ENCODE assay signal across 16 cellular contexts in the genomic region with DNA sequence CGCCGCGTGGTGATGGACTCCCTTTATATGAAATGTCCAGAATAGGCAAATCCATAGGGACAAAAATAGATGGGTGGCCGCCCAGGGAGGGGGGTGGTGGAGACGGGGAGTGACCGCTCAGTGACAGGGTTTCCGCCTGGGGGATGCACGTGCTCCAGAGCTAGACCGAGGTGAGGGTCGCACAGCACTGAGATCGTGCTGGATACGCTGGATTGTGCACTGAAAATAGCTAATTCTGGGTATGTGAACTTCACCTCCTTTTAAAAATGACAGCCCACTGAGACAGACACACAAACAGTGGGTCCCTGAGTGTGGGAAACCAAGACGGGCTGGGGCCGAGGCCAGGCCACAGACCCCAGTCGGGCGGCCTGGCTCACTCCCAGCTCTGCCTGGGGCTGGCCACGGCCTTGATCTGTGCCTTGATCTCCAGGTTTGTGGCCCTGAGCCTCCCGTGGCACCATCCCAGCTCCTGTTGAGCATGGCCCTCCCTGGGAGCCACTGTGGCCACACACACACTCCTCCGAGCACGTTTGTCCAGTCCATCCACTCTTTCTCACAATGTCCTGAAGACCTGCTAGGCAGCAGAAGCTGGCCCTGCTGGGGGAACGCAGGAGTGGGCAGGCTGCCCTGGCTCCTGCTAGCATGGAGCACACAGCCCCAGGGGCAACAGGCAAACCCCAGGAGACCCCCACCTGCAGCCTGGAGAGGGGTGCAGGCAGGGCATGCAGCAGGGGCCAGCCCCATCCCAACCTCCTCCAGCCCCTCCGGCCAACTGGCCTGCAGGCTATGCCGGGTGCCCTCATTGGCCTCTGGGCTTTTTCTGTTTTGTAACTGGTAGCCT. TPM values are rescaled to one million over a fixed set of nuclear protein-coding genes. Genes with fewer than 3 reads are reported as not detected.
DNase-seq lines count a peak whose midpoint lies in the region; ATAC-seq, FAIRE-seq and TF ChIP-seq lines count a peak whose summit lies in the region.
"Had no signal": no experiment of that assay in that cellular context is flagged by ENCODE, and none has a peak within 500 bp of the region (broad histone marks: within the 10 kb centered on the region; RNA-seq: fewer than 3 reads in every experiment).

No MANE protein-coding gene starts in this region.

- no peak overlapping the region for H2BK12ac ChIP-seq in trophoblast cell (ENCODE audit: low read length)

- no peak for ATAC-seq in SK-N-SH treated with all-trans-retinoic acid at 6 μM for 48 hours
- ATAC-seq in GM21526 (IDR thresholded peaks at IDR 0.05; ENCODE audit: low FRiP score, unreplicated experiment) = no peak

- H4K8ac ChIP-seq in trophoblast cell (ENCODE audit: low read depth, low read length) = no peak overlapping the region

- no peak overlapping the region for H3K27ac ChIP-seq in SK-N-SH (ENCODE audit: low read depth in 2 of 2, low read length in 1 of 2)
- no peak overlapping the region for H3K27ac ChIP-seq in hepatocyte
- H3K27ac ChIP-seq in trophoblast cell (ENCODE audit: low read depth, low read length) = no peak overlapping the region
- H3K27ac ChIP-seq: 22Rv1, dorsolateral prefrontal cortex, SJSA1 had no signal

- H4K20me1 ChIP-seq in SK-N-SH (ENCODE audit: insufficient read depth) (no peaks in the 10 kb centered on the region), hepatocyte (ENCODE audit: insufficient read depth, poor library complexity, severe bottlenecking) (no peaks in the 10 kb centered on the region)

- H3K18ac ChIP-seq in trophoblast cell (ENCODE audit: low read length) = no peak overlapping the region

- no peaks in the 10 kb centered on the region for H3K9me3 ChIP-seq in SK-N-SH
- no peaks in the 10 kb centered on the region for H3K9me3 ChIP-seq in hepatocyte (ENCODE audit: low read depth)
- peaks cover 9% of the 10 kb centered on the region for H3K9me3 ChIP-seq in trophoblast cell (ENCODE audit: insufficient read depth, low read depth, low read length)
- H3K9me3 ChIP-seq: SJSA1 had no signal

- no peak overlapping the region for H4K91ac ChIP-seq in trophoblast cell (ENCODE audit: low read depth, low read length)

- TF ChIP-seq RAD21 in SK-N-SH (IDR thresholded peaks at IDR 0.05; ENCODE audit: low read length) = no peak

- H2BK5ac ChIP-seq in trophoblast cell (ENCODE audit: low read depth, low read length, poor library complexity) = no peak overlapping the region

- no peak overlapping the region for H2BK120ac ChIP-seq in trophoblast cell (ENCODE audit: insufficient read depth, low read length, poor library complexity)

- in situ Hi-C loops in GM13976 (cut with MboI; ENCODE audit: low sequenced_read_pairs, unreplicated experiment) = no loop called here

- no peaks in the 10 kb centered on the region for H3K36me3 ChIP-seq in SK-N-SH (replicated peaks in 1 of 2; ENCODE audit: control insufficient read depth in 1 of 2, insufficient read depth in 2 of 2, low read length in 1 of 2)
- no peaks in the 10 kb centered on the region for H3K36me3 ChIP-seq in hepatocyte (replicated peaks; ENCODE audit: insufficient read depth, low read depth)
- H3K36me3 ChIP-seq in trophoblast cell (ENCODE audit: control insufficient read depth in 1 of 2, insufficient read depth in 2 of 2, low read length in 2 of 2) = no peaks in the 10 kb centered on the region
- H3K36me3 ChIP-seq: SJSA1 had no signal

- no peak overlapping the region for H3K23ac ChIP-seq in trophoblast cell (ENCODE audit: low read length)

- 68% methylated on average over 14 of the region's 23 CpGs for WGBS in SK-N-SH (ENCODE audit: low lambda C conversion rate)
- WGBS in hepatocyte (ENCODE audit: low lambda C conversion rate, missing lambda C conversion rate) = 88% methylated on average over 23 of the region's 23 CpGs
- WGBS in trophoblast cell (ENCODE audit: extremely low coverage, insufficient coverage, insufficient read length) = no CpG with 5 or more reads among the region's 23 CpGs

- H3K79me2 ChIP-seq in SK-N-SH (ENCODE audit: insufficient read depth) (no peaks in the 10 kb centered on the region), hepatocyte (no peaks in the 10 kb centered on the region), trophoblast cell (ENCODE audit: control insufficient read depth, insufficient read depth, low read length, poor library complexity) (no peaks in the 10 kb centered on the region)

- CTCF ChIA-PET in SK-N-SH (lab: Yijun Ruan, JAX) = interaction anchor here (0.8 to 2.8 kb wide), 3 partner anchors 14 to 208 kb away, joined by 3 to 12 read pairs (median 9); no protein-coding TSS in a partner anchor

- H3K4me2 ChIP-seq in SK-N-SH = no peak overlapping the region
- H3K4me2 ChIP-seq in hepatocyte = peak overlapping the region; percentile 41
- no peak overlapping the region for H3K4me2 ChIP-seq in trophoblast cell (ENCODE audit: low read length)

- H3K27me3 ChIP-seq in SK-N-SH (ENCODE audit: insufficient read depth) = no peaks in the 10 kb centered on the region
- no peaks in the 10 kb centered on the region for H3K27me3 ChIP-seq in hepatocyte
- no peaks in the 10 kb centered on the region for H3K27me3 ChIP-seq in trophoblast cell (ENCODE audit: insufficient read depth, low read length)

- no peak for TF ChIP-seq CTCF in SK-N-SH (IDR thresholded peaks at IDR 0.05)
- no peak for TF ChIP-seq CTCF in GM13976 (IDR thresholded peaks at IDR 0.05; ENCODE audit: borderline replicate concordance, control extremely low read depth, extremely low read depth, insufficient read depth, missing control alignments)
- TF ChIP-seq CTCF in hepatocyte (IDR thresholded peaks at IDR 0.05; ENCODE audit: poor library complexity) = no peak

- H3K4me3 ChIP-seq in SK-N-SH (ENCODE audit: low read depth in 2 of 2, low read length in 1 of 2) (no peak overlapping the region), hepatocyte (no peak overlapping the region), trophoblast cell (ENCODE audit: low read depth, low read length) (no peak overlapping the region)
- H3K4me3 ChIP-seq: dorsolateral prefrontal cortex, SJSA1 had no signal

- no peak overlapping the region for H3K4ac ChIP-seq in trophoblast cell (ENCODE audit: low read depth, low read length)

- TF ChIP-seq EP300 in SK-N-SH (IDR thresholded peaks at IDR 0.05; ENCODE audit: borderline replicate concordance in 1 of 2, low read depth in 1 of 2, low read length in 1 of 2) = no peak

- no peaks in the 10 kb centered on the region for H3K9me2 ChIP-seq in SK-N-SH
- no peaks in the 10 kb centered on the region for H3K9me2 ChIP-seq in hepatocyte (replicated peaks; ENCODE audit: insufficient read depth)

- H3K9ac ChIP-seq in SK-N-SH (no peak overlapping the region), trophoblast cell (ENCODE audit: low read length) (no peak overlapping the region)

- no peak overlapping the region for H4K12ac ChIP-seq in trophoblast cell (ENCODE audit: low read depth, low read length)

- DNase-seq in SK-N-SH = peak; percentile 65
- DNase-seq in GM13976 (ENCODE audit: low spot score) = peak; percentile 18
- no peak for DNase-seq in hepatocyte (ENCODE audit: low spot score)
- peak; percentile 82 to 93 for DNase-seq in trophoblast cell
- DNase-seq in GM19239 (ENCODE audit: insufficient read length, low spot score) = no peak
- DNase-seq in effector CD4-positive, alpha-beta T cell = no peak
- DNase-seq: NCI-H1092 treated with DMSO at 0.1 percent for 48 hours had no signal

- POLR2A ChIA-PET in SK-N-SH (lab: Yijun Ruan, JAX) = interaction anchor here (0.9 kb wide), 1 partner anchor 10 kb away, joined by 3 read pairs; no protein-coding TSS in a partner anchor

- H3K4me1 ChIP-seq in SK-N-SH (ENCODE audit: control insufficient read depth in 1 of 2, insufficient read depth in 2 of 2, low read depth in 1 of 2, low read length in 1 of 2) = peaks cover 0 to 21% of the 10 kb centered on the region in 2 experiments; a peak in 1 of 4 replicates
- peaks cover 38% of the 10 kb centered on the region for H3K4me1 ChIP-seq in hepatocyte (ENCODE audit: insufficient read depth)
- H3K4me1 ChIP-seq in trophoblast cell (ENCODE audit: control insufficient read depth in 1 of 2, insufficient read depth in 2 of 2, low read length in 2 of 2) = peaks cover 13% of the 10 kb centered on the region in 2 experiments
- H3K4me1 ChIP-seq: SJSA1 had no signal

- H2AFZ ChIP-seq in SK-N-SH (ENCODE audit: low read depth) (no peak overlapping the region), hepatocyte (no peak overlapping the region), trophoblast cell (ENCODE audit: insufficient read depth, low read length, poor library complexity) (no peak overlapping the region)

- H3F3A ChIP-seq in SK-N-SH (replicated peaks; ENCODE audit: insufficient read depth) = no peaks in the 10 kb centered on the region

- FAIRE-seq in GM19239 (lab: Jason Lieb, UNC) = no peak
- FAIRE-seq: astrocyte had no signal

- H2AK5ac ChIP-seq in trophoblast cell (ENCODE audit: low read length) = no peak overlapping the region

- H3K79me1 ChIP-seq in trophoblast cell (ENCODE audit: low read length) = peaks cover 3% of the 10 kb centered on the region

- no peak overlapping the region for H3K14ac ChIP-seq in trophoblast cell (ENCODE audit: low read length)

TF ChIP-seq in SK-N-SH, 30 proteins besides CTCF, POLR2A, EP300 and RAD21 (continues in another document):
- TF ChIP-seq MXI1 (IDR thresholded peaks at IDR 0.05; ENCODE audit: low read depth, low read length) (no peak), GABPA (IDR thresholded peaks at IDR 0.05; ENCODE audit: low read depth) (no peak), EZH2phosphoT487 (IDR thresholded peaks at IDR 0.05; ENCODE audit: borderline replicate concordance, low read depth) (no peak)

RNA-seq across cellular contexts. Expression of gene TH, which starts 41.0 kb away (rescaled TPM):
- polyA plus RNA-seq in SK-N-SH (2012; rRNA removed) (not detected in 2 replicates), hepatocyte (5.6 and 15.3 TPM in 2 replicates)
- polyA plus RNA-seq in SK-N-SH (2012; cell fraction: cytosol; rRNA removed) = not detected in 2 replicates
- polyA plus RNA-seq in SK-N-SH (2012; cell fraction: nucleus; rRNA removed) = not detected in 2 replicates
- total RNA-seq in hepatocyte = 0.92 and 2.6 TPM in 2 replicates
- 0.03 TPM in 2 replicates for polyA plus RNA-seq in trophoblast cell (2013)
- total RNA-seq: astrocyte; CD4-positive, CD25-positive, alpha-beta regulatory T cell; mononuclear cell; SJSA1 had no signal
- polyA plus RNA-seq: CD4-positive, CD25-positive, alpha-beta regulatory T cell; IgD-negative memory B cell had no signal

RNA-seq across cellular contexts. Expression of gene INS, which starts 51.6 kb away (rescaled TPM):
- polyA plus RNA-seq in SK-N-SH (2012; rRNA removed) (not detected in 2 replicates), hepatocyte (not detected in 2 replicates)
- not detected in 2 replicates for polyA plus RNA-seq in SK-N-SH (2012; cell fraction: cytosol; rRNA removed)
- not detected in 2 replicates for polyA plus RNA-seq in SK-N-SH (2012; cell fraction: nucleus; rRNA removed)
- not detected in 2 replicates for total RNA-seq in hepatocyte
- polyA plus RNA-seq in trophoblast cell (2013) = not detected in 2 replicates
- total RNA-seq: astrocyte; CD4-positive, CD25-positive, alpha-beta regulatory T cell; dorsolateral prefrontal cortex; mononuclear cell; SJSA1 had no signal
- polyA plus RNA-seq: CD4-positive, CD25-positive, alpha-beta regulatory T cell; IgD-negative memory B cell had no signal

RNA-seq across cellular contexts. Expression of gene ASCL2, which starts 57.8 kb away (rescaled TPM):
- polyA plus RNA-seq in SK-N-SH (2012; rRNA removed) = not detected in 2 replicates
- polyA plus RNA-seq in SK-N-SH (2012; cell fraction: cytosol; rRNA removed) = not detected in 2 replicates
- not detected in 2 replicates for polyA plus RNA-seq in SK-N-SH (2012; cell fraction: nucleus; rRNA removed)
- 3.3 and 5.6 TPM in 2 replicates for total RNA-seq in hepatocyte
- 5.8 and 7.9 TPM in 2 replicates for polyA plus RNA-seq in hepatocyte
- polyA plus RNA-seq in trophoblast cell (2013) = 0.59 and 0.60 TPM in 2 replicates
- total RNA-seq: astrocyte, SJSA1 had no signal

Comparison
In these comparisons a context has a peak if more than half of its experiments do, and no peak if none do; other contexts are left out.
1. DNase-seq: peak in SK-N-SH (single experiment), GM13976 (single experiment) and trophoblast cell (2 of 2); none in hepatocyte (single experiment), GM19239 (single experiment) and effector CD4-positive, alpha-beta T cell (single experiment).